In the genomic region with DNA sequence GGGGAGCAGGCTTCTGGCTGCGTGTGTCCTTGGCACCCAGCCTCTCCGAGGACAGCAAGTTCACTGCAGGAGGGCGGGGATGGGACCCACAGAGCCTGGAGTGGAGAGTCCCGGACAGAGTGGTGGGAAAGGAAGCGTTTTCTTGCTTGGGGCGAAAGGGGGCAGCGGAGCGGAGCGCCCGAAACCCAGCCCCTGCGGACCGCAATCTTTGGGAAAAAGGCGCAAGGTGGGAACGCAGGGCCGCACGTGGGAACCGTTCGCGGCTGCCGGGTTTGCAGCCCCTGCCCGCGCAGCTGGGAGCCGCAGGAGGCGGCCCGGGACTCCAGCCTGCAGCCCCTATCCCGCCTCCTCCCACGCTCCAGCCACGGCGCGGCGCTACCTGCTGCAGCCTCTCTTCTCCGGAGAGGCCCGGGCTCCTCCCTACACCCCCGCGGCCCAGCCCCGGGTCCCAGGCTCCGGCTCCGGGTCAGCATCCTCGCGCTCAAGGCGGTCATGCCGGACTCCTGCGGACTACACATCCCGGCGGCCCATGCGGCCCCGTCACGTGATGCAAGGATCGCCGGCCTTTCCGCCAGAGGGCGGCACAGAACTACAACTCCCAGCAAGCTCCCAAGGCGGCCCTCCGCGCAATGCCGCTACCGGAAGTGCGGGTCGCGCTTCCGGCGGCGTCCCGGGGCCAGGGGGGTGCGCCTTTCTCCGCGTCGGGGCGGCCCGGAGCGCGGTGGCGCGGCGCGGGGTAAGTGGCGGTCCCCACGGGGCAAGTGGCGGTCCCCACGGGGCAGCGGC, we compare ENCODE assay signal across 1 cellular context.
TF ChIP-seq lines count a peak whose summit lies in the region.

Gene NTHL1, minus strand, starts transcription at position 505 of the 786 bp plus-strand sequence. Its CDS starts 11 bp downstream, at position 494.
Gene TSC2, plus strand, starts transcription at position 656 of the 786 bp plus-strand sequence. CDS start 631 bp downstream, outside the sequence.

TF ChIP-seq in HepG2, 621 proteins besides CTCF, POLR2A, EP300 and RAD21 (continued from another document and continues in another):
- TF ChIP-seq ATF6 (CRISPR knock-in tag; conservative IDR thresholded peaks at IDR 0.05) = no peak
- TF ChIP-seq, protein P1, sequence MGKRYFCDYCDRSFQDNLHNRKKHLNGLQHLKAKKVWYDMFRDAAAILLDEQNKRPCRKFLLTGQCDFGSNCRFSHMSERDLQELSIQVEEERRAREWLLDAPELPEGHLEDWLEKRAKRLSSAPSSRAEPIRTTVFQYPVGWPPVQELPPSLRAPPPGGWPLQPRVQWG (CRISPR knock-in tag; IDR thresholded peaks at IDR 0.05; ENCODE audit: borderline replicate concordance, low read depth) = no peak
- no peak for TF ChIP-seq PHB2 (IDR thresholded peaks at IDR 0.05; ENCODE audit: partially characterized antibody)
- no peak for TF ChIP-seq SYNCRIP (IDR thresholded peaks at IDR 0.05; ENCODE audit: insufficient read depth, low read depth, low read length)
- TF ChIP-seq, protein P2, sequence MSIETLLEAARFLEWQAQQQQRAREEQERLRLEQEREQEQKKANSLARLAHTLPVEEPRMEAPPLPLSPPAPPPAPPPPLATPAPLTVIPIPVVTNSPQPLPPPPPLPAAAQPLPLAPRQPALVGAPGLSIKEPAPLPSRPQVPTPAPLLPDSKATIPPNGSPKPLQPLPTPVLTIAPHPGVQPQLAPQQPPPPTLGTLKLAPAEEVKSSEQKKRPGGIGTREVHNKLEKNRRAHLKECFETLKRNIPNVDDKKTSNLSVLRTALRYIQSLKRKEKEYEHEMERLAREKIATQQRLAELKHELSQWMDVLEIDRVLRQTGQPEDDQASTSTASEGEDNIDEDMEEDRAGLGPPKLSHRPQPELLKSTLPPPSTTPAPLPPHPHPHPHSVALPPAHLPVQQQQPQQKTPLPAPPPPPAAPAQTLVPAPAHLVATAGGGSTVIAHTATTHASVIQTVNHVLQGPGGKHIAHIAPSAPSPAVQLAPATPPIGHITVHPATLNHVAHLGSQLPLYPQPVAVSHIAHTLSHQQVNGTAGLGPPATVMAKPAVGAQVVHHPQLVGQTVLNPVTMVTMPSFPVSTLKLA (IDR thresholded peaks at IDR 0.05) = peak; percentile 70
- no peak for TF ChIP-seq ATF3 (CRISPR knock-in tag; IDR thresholded peaks at IDR 0.05)
- TF ChIP-seq ZNF615 (CRISPR knock-in tag; IDR thresholded peaks at IDR 0.05; ENCODE audit: borderline replicate concordance) = no peak
- TF ChIP-seq TARDBP (CRISPR knock-in tag; IDR thresholded peaks at IDR 0.05) = peak; percentile 85
- peak; percentile 76 for TF ChIP-seq HDAC1 (CRISPR knock-in tag; IDR thresholded peaks at IDR 0.05)
- TF ChIP-seq ZNF850 (CRISPR knock-in tag; conservative IDR thresholded peaks at IDR 0.05) = no peak
- 0 out of 2 replicates have a peak, but pooled peaks have one; percentile 39 for TF ChIP-seq ZZZ3 (CRISPR knock-in tag; IDR thresholded peaks at IDR 0.05; ENCODE audit: borderline replicate concordance)
- TF ChIP-seq TERF1 (CRISPR knock-in tag; IDR thresholded peaks at IDR 0.05) = no peak
- TF ChIP-seq ZIK1 (CRISPR knock-in tag; IDR thresholded peaks at IDR 0.05; ENCODE audit: borderline replicate concordance, low read depth) = no peak
- no peak for TF ChIP-seq PLSCR1 (CRISPR knock-in tag; IDR thresholded peaks at IDR 0.05; ENCODE audit: borderline replicate concordance)
- TF ChIP-seq RAD51 (IDR thresholded peaks at IDR 0.05; ENCODE audit: borderline replicate concordance) = peak; percentile 96
- TF ChIP-seq RARG (CRISPR knock-in tag; IDR thresholded peaks at IDR 0.05; ENCODE audit: low read depth) = no peak
- TF ChIP-seq ZNF75D (CRISPR knock-in tag; IDR thresholded peaks at IDR 0.05; ENCODE audit: borderline replicate concordance) = no peak
- no peak for TF ChIP-seq SOX6 (IDR thresholded peaks at IDR 0.05)
- TF ChIP-seq SOX6 (CRISPR knock-in tag; IDR thresholded peaks at IDR 0.05) = peak; percentile 65
- peak; percentile 16 for TF ChIP-seq U2AF1 (optimal IDR thresholded peaks at IDR 0.05; ENCODE audit: low read depth, low read length)
- 0 out of 2 replicates have a peak, but pooled peaks have one; percentile 31 for TF ChIP-seq ZNF839 (CRISPR knock-in tag; IDR thresholded peaks at IDR 0.05; ENCODE audit: borderline replicate concordance)
- TF ChIP-seq ZNF451 (CRISPR knock-in tag; IDR thresholded peaks at IDR 0.05) = no peak; the same call in 1 of the 2 replicates
- TF ChIP-seq ZNF329 (CRISPR knock-in tag; IDR thresholded peaks at IDR 0.05; ENCODE audit: low read depth) = no peak; the same call in 1 of the 2 replicates
- TF ChIP-seq AHR (CRISPR knock-in tag; IDR thresholded peaks at IDR 0.05) = no peak
- peak; percentile 85 for TF ChIP-seq RBFOX2 (IDR thresholded peaks at IDR 0.05; ENCODE audit: low read depth, low read length)
- TF ChIP-seq KMT2B (CRISPR knock-in tag; IDR thresholded peaks at IDR 0.05) = peak; percentile 43; the same call in 1 of the 2 replicates
- 0 out of 2 replicates have a peak, but pooled peaks have one; percentile 36 for TF ChIP-seq ZMYM2 (CRISPR knock-in tag; IDR thresholded peaks at IDR 0.05)
- peak; percentile 74; the same call in 1 of the 2 replicates for TF ChIP-seq ZNF263 (CRISPR knock-in tag; IDR thresholded peaks at IDR 0.05)
- no peak for TF ChIP-seq SP140L (CRISPR knock-in tag; IDR thresholded peaks at IDR 0.05; ENCODE audit: borderline replicate concordance)
- no peak for TF ChIP-seq GRHL1 (CRISPR knock-in tag; conservative IDR thresholded peaks at IDR 0.05)
- TF ChIP-seq, protein P3, sequence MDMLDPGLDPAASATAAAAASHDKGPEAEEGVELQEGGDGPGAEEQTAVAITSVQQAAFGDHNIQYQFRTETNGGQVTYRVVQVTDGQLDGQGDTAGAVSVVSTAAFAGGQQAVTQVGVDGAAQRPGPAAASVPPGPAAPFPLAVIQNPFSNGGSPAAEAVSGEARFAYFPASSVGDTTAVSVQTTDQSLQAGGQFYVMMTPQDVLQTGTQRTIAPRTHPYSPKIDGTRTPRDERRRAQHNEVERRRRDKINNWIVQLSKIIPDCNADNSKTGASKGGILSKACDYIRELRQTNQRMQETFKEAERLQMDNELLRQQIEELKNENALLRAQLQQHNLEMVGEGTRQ (IDR thresholded peaks at IDR 0.05; ENCODE audit: low read depth, low read length) = peak; percentile 97
- TF ChIP-seq, protein P3 (CRISPR knock-in tag; IDR thresholded peaks at IDR 0.05; ENCODE audit: borderline replicate concordance) = peak; percentile 98; the same call in 1 of the 2 replicates
- TF ChIP-seq MYPOP (CRISPR knock-in tag; IDR thresholded peaks at IDR 0.05) = 0 out of 2 replicates have a peak, but pooled peaks have one; percentile 29
- no peak; the same call in 1 of the 2 replicates for TF ChIP-seq ZNF44 (CRISPR knock-in tag; IDR thresholded peaks at IDR 0.05)
- no peak for TF ChIP-seq ZNF549 (CRISPR knock-in tag; IDR thresholded peaks at IDR 0.05)
- TF ChIP-seq JUNB (CRISPR knock-in tag; IDR thresholded peaks at IDR 0.05; ENCODE audit: borderline replicate concordance) = no peak
- TF ChIP-seq HOXA9 (CRISPR knock-in tag; IDR thresholded peaks at IDR 0.05; ENCODE audit: borderline replicate concordance) = 0 out of 2 replicates have a peak, but pooled peaks have one; percentile 51
- TF ChIP-seq PHF21A (CRISPR knock-in tag; IDR thresholded peaks at IDR 0.05) = peak; percentile 75
- no peak for TF ChIP-seq ZNF512B (CRISPR knock-in tag; IDR thresholded peaks at IDR 0.05; ENCODE audit: borderline replicate concordance)
- TF ChIP-seq NR2F1 (CRISPR knock-in tag; IDR thresholded peaks at IDR 0.05) = no peak
- no peak for TF ChIP-seq ZNF282 (IDR thresholded peaks at IDR 0.05; ENCODE audit: partially characterized antibody)
- TF ChIP-seq, protein P4, sequence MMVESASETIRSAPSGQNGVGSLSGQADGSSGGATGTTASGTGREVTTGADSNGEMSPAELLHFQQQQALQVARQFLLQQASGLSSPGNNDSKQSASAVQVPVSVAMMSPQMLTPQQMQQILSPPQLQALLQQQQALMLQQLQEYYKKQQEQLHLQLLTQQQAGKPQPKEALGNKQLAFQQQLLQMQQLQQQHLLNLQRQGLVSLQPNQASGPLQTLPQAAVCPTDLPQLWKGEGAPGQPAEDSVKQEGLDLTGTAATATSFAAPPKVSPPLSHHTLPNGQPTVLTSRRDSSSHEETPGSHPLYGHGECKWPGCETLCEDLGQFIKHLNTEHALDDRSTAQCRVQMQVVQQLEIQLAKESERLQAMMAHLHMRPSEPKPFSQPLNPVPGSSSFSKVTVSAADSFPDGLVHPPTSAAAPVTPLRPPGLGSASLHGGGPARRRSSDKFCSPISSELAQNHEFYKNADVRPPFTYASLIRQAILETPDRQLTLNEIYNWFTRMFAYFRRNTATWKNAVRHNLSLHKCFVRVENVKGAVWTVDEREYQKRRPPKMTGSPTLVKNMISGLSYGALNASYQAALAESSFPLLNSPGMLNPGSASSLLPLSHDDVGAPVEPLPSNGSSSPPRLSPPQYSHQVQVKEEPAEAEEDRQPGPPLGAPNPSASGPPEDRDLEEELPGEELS (CRISPR knock-in tag; IDR thresholded peaks at IDR 0.05) = peak; percentile 48; the same call in 1 of the 2 replicates
- TF ChIP-seq MXD4 (CRISPR knock-in tag; IDR thresholded peaks at IDR 0.05) = peak; percentile 71
